In genomic region chr20:38963745-38964144, GRCh38 we compare ENCODE assay signal across 23 cellular contexts. TPM values are rescaled to one million over a fixed set of nuclear protein-coding genes. Genes with fewer than 3 reads are reported as not detected.
A peak's percentile ranks its signal among the peaks of the same experiment; 100 is the strongest.
DNase-seq lines count a peak whose midpoint lies in the region; ATAC-seq, FAIRE-seq and TF ChIP-seq lines count a peak whose summit lies in the region.
"Had no signal": no experiment of that assay in that cellular context is flagged by ENCODE, and none has a peak within 500 bp of the region (broad histone marks: within the 10 kb centered on the region; RNA-seq: fewer than 3 reads in every experiment).

No MANE protein-coding gene starts in this region.

- peaks cover 6% of the 10 kb centered on the region for H3K27me3 Mint-ChIP-seq in GM23338 (ENCODE audit: insufficient read depth, low read depth, poor library complexity)
- H3K27me3 Mint-ChIP-seq: activated CD4-positive, alpha-beta T cell treated with anti-CD3 and anti-CD28 coated beads, Interleukin-2, amount 10 ng/mL, durations not matched to agents 7 days and 5 days; activated CD8-positive, alpha-beta memory T cell treated with anti-CD3 and anti-CD28 coated beads, Interleukin-2, amount 10 ng/mL, durations not matched to agents 7 days and 5 days; CD4-positive, alpha-beta memory T cell had no signal

- H4K20me1 ChIP-seq in GM23338 (replicated peaks; ENCODE audit: insufficient read depth) (peaks cover 3% of the 10 kb centered on the region; the same call in 1 of the 2 replicates), SU-DHL-6 (ENCODE audit: low read depth, low read length) (no peaks in the 10 kb centered on the region)

- TF ChIP-seq EP300 in A549 (IDR thresholded peaks at IDR 0.05) (no peak), esophagus muscularis mucosa (IDR thresholded peaks at IDR 0.05) (no peak)

- no peak overlapping the region for H3K23ac ChIP-seq in trophoblast cell (ENCODE audit: low read length)

- H2AFZ ChIP-seq in GM23338 (no peak overlapping the region), SU-DHL-6 (ENCODE audit: low read depth, low read length, severe bottlenecking) (no peak overlapping the region), trophoblast cell (ENCODE audit: insufficient read depth, low read length, poor library complexity) (no peak overlapping the region)

- no peaks in the 10 kb centered on the region for H3K36me3 ChIP-seq in GM23338 (ENCODE audit: insufficient read depth)
- no peaks in the 10 kb centered on the region for H3K36me3 ChIP-seq in SU-DHL-6 (ENCODE audit: low read length)
- peaks cover 0 to 11% (median 0%) of the 10 kb centered on the region in 4 donors for H3K36me3 ChIP-seq in esophagus muscularis mucosa
- peaks cover 0 to 2% of the 10 kb centered on the region in 2 experiments for H3K36me3 ChIP-seq in trophoblast cell (ENCODE audit: control insufficient read depth in 1 of 2, insufficient read depth in 2 of 2, low read length in 2 of 2)
- no peaks in the 10 kb centered on the region for H3K36me3 ChIP-seq in testis (ENCODE audit: low read depth, missing control alignments)
- H3K36me3 ChIP-seq: breast epithelium, colonic mucosa, pancreas, right atrium auricular region had no signal

- H3K14ac ChIP-seq in trophoblast cell (ENCODE audit: low read length), result no peak overlapping the region

- H3K4me3 Mint-ChIP-seq in GM23338, result no peak overlapping the region

- H3K27me3 ChIP-seq in GM23338 (ENCODE audit: insufficient read depth) (no peaks in the 10 kb centered on the region), SU-DHL-6 (ENCODE audit: low read length) (no peaks in the 10 kb centered on the region), esophagus muscularis mucosa (peaks cover 0 to 2% (median 0%) of the 10 kb centered on the region in 4 donors), trophoblast cell (ENCODE audit: insufficient read depth, low read length) (no peaks in the 10 kb centered on the region), testis (no peaks in the 10 kb centered on the region)
- H3K27me3 ChIP-seq: breast epithelium, colonic mucosa, pancreas, right atrium auricular region had no signal

- H3K4me1 Mint-ChIP-seq in GM23338, result peaks cover 14% of the 10 kb centered on the region

- peaks cover 9% of the 10 kb centered on the region for H3K79me1 ChIP-seq in trophoblast cell (ENCODE audit: low read length)

- TF ChIP-seq CTCF in A549 (IDR thresholded peaks at IDR 0.05) (no peak), GM23338 (conservative IDR thresholded peaks at IDR 0.05; ENCODE audit: low read depth in 2 of 2) (no peak), SU-DHL-6 (IDR thresholded peaks at IDR 0.05; ENCODE audit: insufficient read depth, low read length, poor library complexity, severe bottlenecking) (no peak), esophagus muscularis mucosa (IDR thresholded peaks at IDR 0.05) (no peak), testis (IDR thresholded peaks at IDR 0.05) (no peak)

- H3K27ac Mint-ChIP-seq in GM23338, result no peak overlapping the region

- H3K4me3 ChIP-seq in A549 (no peak overlapping the region), GM23338 (0 out of 2 replicates have a peak overlapping the region, but pooled peaks have one; percentile 67), SU-DHL-6 (ENCODE audit: insufficient read depth, low read length, poor library complexity, severe bottlenecking) (no peak overlapping the region), esophagus muscularis mucosa (no peak overlapping the region), trophoblast cell (ENCODE audit: low read depth, low read length) (no peak overlapping the region), testis (no peak overlapping the region)

- H3K9me2 ChIP-seq in GM23338 (ENCODE audit: insufficient read depth) (no peaks in the 10 kb centered on the region), SU-DHL-6 (replicated peaks; ENCODE audit: insufficient read depth, low read length) (no peaks in the 10 kb centered on the region)

- no peaks in the 10 kb centered on the region; the same call in 2 of the 3 replicates for H3K9me3 Mint-ChIP-seq in GM23338
- H3K9me3 Mint-ChIP-seq: activated CD4-positive, alpha-beta T cell treated with anti-CD3 and anti-CD28 coated beads, Interleukin-2, amount 10 ng/mL, durations not matched to agents 7 days and 5 days; CD4-positive, alpha-beta memory T cell had no signal

- H3K9me3 ChIP-seq in A549 (no peaks in the 10 kb centered on the region), SU-DHL-6 (ENCODE audit: insufficient read depth, low read length) (no peaks in the 10 kb centered on the region), esophagus muscularis mucosa (no peaks in the 10 kb centered on the region), trophoblast cell (ENCODE audit: insufficient read depth, low read depth, low read length) (no peaks in the 10 kb centered on the region), testis (no peaks in the 10 kb centered on the region)
- H3K9me3 ChIP-seq: breast epithelium, colonic mucosa, pancreas, right atrium auricular region had no signal

- H3K79me2 ChIP-seq in GM23338 (replicated peaks; ENCODE audit: insufficient read depth) (peaks cover 60% of the 10 kb centered on the region), SU-DHL-6 (ENCODE audit: insufficient read depth, low read length) (peaks cover 60% of the 10 kb centered on the region), trophoblast cell (ENCODE audit: control insufficient read depth, insufficient read depth, low read length, poor library complexity) (peaks cover 6% of the 10 kb centered on the region)

- H3K18ac ChIP-seq in trophoblast cell (ENCODE audit: low read length), result no peak overlapping the region

- no peak for FAIRE-seq in A549 (lab: Jason Lieb, UNC)
- FAIRE-seq: GM12891, pancreas had no signal

- ATAC-seq in A549 (no peak), GM23338 (no peak)
- ATAC-seq: activated CD8-positive, alpha-beta memory T cell treated with anti-CD3 and anti-CD28 coated beads, Interleukin-2, amount 10 ng/mL, durations not matched to agents 7 days and 5 days; pancreas had no signal

- no peak for TF ChIP-seq RAD21 in A549 (conservative IDR thresholded peaks at IDR 0.05 in 1 of 2, IDR thresholded peaks at IDR 0.05 in 1 of 2)

- H3K27ac ChIP-seq in A549 (no peak overlapping the region), GM23338 (ENCODE audit: low read depth) (no peak overlapping the region), SU-DHL-6 (ENCODE audit: low read depth, low read length) (no peak overlapping the region), esophagus muscularis mucosa (replicated peaks in 1 of 4) (peak overlapping the region in 3 of 4 donors; percentile 87 to 98 (median 98)), trophoblast cell (ENCODE audit: low read depth, low read length) (no peak overlapping the region), testis (no peak overlapping the region)
- H3K27ac ChIP-seq: breast epithelium, colonic mucosa, pancreas, right atrium auricular region had no signal

- intact Hi-C loops in esophagus muscularis mucosa (cut with DNase I) (loop anchor here (2.0 kb wide), 1 partner anchor 79 kb away; no protein-coding TSS in a partner anchor), testis (cut with DNase I; ENCODE audit: low total_unique reads) (no loop called here)

- no peak overlapping the region for H4K8ac ChIP-seq in trophoblast cell (ENCODE audit: low read depth, low read length)

- H3F3A ChIP-seq in GM23338 (replicated peaks; ENCODE audit: low read depth), result no peaks in the 10 kb centered on the region
- H3F3A ChIP-seq in SU-DHL-6 (ENCODE audit: insufficient read depth), result peaks cover 7% of the 10 kb centered on the region; the same call in 1 of the 2 replicates

- no peak overlapping the region for H3K4ac ChIP-seq in trophoblast cell (ENCODE audit: low read depth, low read length)

- H3K9ac ChIP-seq in SU-DHL-6 (ENCODE audit: low read length), result peak overlapping the region; percentile 92; the same call in 1 of the 2 replicates
- H3K9ac ChIP-seq in trophoblast cell (ENCODE audit: low read length), result no peak overlapping the region

- no peak overlapping the region for H2AK5ac ChIP-seq in trophoblast cell (ENCODE audit: low read length)

- POLR2A ChIA-PET in A549 (lab: Yijun Ruan, JAX), result interaction anchor here (1.6 kb wide), 1 partner anchor 31 kb away, joined by 3 read pairs; no protein-coding TSS in a partner anchor

- H3K36me3 Mint-ChIP-seq in GM23338 (ENCODE audit: low read depth), result peaks cover 4% of the 10 kb centered on the region; the same call in 2 of the 3 replicates

- no peak for TF ChIP-seq POLR2A in A549 (IDR thresholded peaks at IDR 0.05; ENCODE audit: low read length)
- no peak for TF ChIP-seq POLR2A in esophagus muscularis mucosa (IDR thresholded peaks at IDR 0.05; ENCODE audit: low read depth)
- no peak for TF ChIP-seq POLR2A in testis (IDR thresholded peaks at IDR 0.05)

- H3K4me2 ChIP-seq in A549 (peak overlapping the region; percentile 98), GM23338 (peak overlapping the region; percentile 82; the same call in 1 of the 2 replicates), SU-DHL-6 (ENCODE audit: low read depth, low read length, poor library complexity, severe bottlenecking) (peak overlapping the region; percentile 77), trophoblast cell (ENCODE audit: low read length) (no peak overlapping the region)

- H4K91ac ChIP-seq in trophoblast cell (ENCODE audit: low read depth, low read length), result no peak overlapping the region

- H2BK5ac ChIP-seq in trophoblast cell (ENCODE audit: low read depth, low read length, poor library complexity), result no peak overlapping the region

- DNase-seq in A549 (ENCODE audit: low read depth in 1 of 2, low spot score in 1 of 2) (no peak), GM23338 (ENCODE audit: low spot score) (no peak), esophagus muscularis mucosa (ENCODE audit: extremely low spot score) (no peak), trophoblast cell (no peak), testis (no peak), COR-L47 (lab: John Stamatoyannopoulos, UW) (no peak)
- DNase-seq in stimulated activated CD4-positive, alpha-beta T cell treated with anti-CD3 and anti-CD28 coated beads, Interleukin-12 subunit alpha, Interleukin-12 subunit beta, amount 100 ng/mL, for 4 hours, result no peak
- DNase-seq: activated CD4-positive, alpha-beta T cell treated with anti-CD3 and anti-CD28 coated beads, Interleukin-2, amount 10 ng/mL, durations not matched to agents 7 days and 5 days; activated CD8-positive, alpha-beta memory T cell treated with anti-CD3 and anti-CD28 coated beads, Interleukin-2, amount 10 ng/mL, durations not matched to agents 7 days and 5 days; activated effector memory CD4-positive, alpha-beta T cell treated with anti-CD3 and anti-CD28 coated beads, Interleukin-2, amount 50 U/mL, for 16 hours; CD4-positive, alpha-beta memory T cell; colonic mucosa; DMS53; kidney glomerular epithelial cell; NCI-H1092; NCI-H2081; NCI-H82; pancreas; SHP77 treated with DMSO at 0.1 percent for 48 hours had no signal

- no peak overlapping the region for H2BK120ac ChIP-seq in trophoblast cell (ENCODE audit: insufficient read depth, low read length, poor library complexity)

- no peak overlapping the region for H2BK12ac ChIP-seq in trophoblast cell (ENCODE audit: low read length)

- H3K4me1 ChIP-seq in A549, result peaks cover 15% of the 10 kb centered on the region; the same call in 2 of the 3 replicates
- H3K4me1 ChIP-seq in GM23338 (ENCODE audit: insufficient read depth), result peaks cover 10% of the 10 kb centered on the region
- peaks cover 15 to 53% (median 48%) of the 10 kb centered on the region in 4 donors for H3K4me1 ChIP-seq in esophagus muscularis mucosa
- H3K4me1 ChIP-seq in trophoblast cell (ENCODE audit: control insufficient read depth in 1 of 2, insufficient read depth in 2 of 2, low read length in 2 of 2), result peaks cover 3 to 4% of the 10 kb centered on the region in 2 experiments
- no peaks in the 10 kb centered on the region for H3K4me1 ChIP-seq in testis

- CTCF ChIA-PET in A549 (lab: Yijun Ruan, JAX), result interaction anchor here (0.9 to 5.5 kb wide), 2 partner anchors 9 to 85 kb away, joined by 3 to 26 read pairs; no protein-coding TSS in a partner anchor

- no peak overlapping the region for H4K12ac ChIP-seq in trophoblast cell (ENCODE audit: low read depth, low read length)

RNA-seq across cellular contexts. Expression of gene DHX35, which starts 1.6 kb away (rescaled TPM):
- polyA plus RNA-seq in A549 (2011; rRNA removed) (13.8 and 14.4 TPM in 2 replicates), A549 (2017; fragmentation: RNase III; extraction: RNeasy Plus Mini Kit Qiagen cat#74134 plus additional on column Dnase treatment) (7.7 to 8.1 TPM (median 7.8 TPM) in 3 replicates), GM23338 (2016; fragmentation: Nextera tagmentation; extraction: Ambion mirVana) (8.3 TPM in 2 replicates), testis (ENCODE audit: insufficient read depth, low read depth, low replicate concordance) (15.8 TPM)
- 10.5 and 10.8 TPM in 2 replicates for polyA plus RNA-seq in A549 (2012; cell fraction: cytosol; rRNA removed)
- polyA plus RNA-seq in A549 (2012; cell fraction: nucleus; rRNA removed), result 19.9 and 26.7 TPM in 2 replicates
- 15.3 and 15.9 TPM in 2 replicates for polyA minus RNA-seq in A549 (2011; rRNA and poly(A)+ RNA removed)
- 20.1 and 25.9 TPM in 2 replicates for total RNA-seq in GM23338 (2014; rRNA removed; shearing (Covaris generic))
- total RNA-seq in esophagus muscularis mucosa (10 to 100 TPM; 19.7 to 31.7 (median 24.5) TPM), testis (10 to 100 TPM; 26.0 to 31.2 TPM)
- polyA plus RNA-seq in trophoblast cell (2013), result 4.1 and 5.0 TPM in 2 replicates

RNA-seq across cellular contexts. Expression of gene FAM83D, which starts 37.5 kb away (rescaled TPM):
- 53.5 and 57.1 TPM in 2 replicates for polyA plus RNA-seq in A549 (2011; rRNA removed)
- 71.4 and 81.1 TPM in 2 replicates for polyA plus RNA-seq in A549 (2012; cell fraction: cytosol; rRNA removed)
- polyA plus RNA-seq in A549 (2012; cell fraction: nucleus; rRNA removed), result 79.7 and 80.4 TPM in 2 replicates
- 53.4 to 59.5 TPM (median 58.3 TPM) in 3 replicates for polyA plus RNA-seq in A549 (2017; fragmentation: RNase III; extraction: RNeasy Plus Mini Kit Qiagen cat#74134 plus additional on column Dnase treatment)
- polyA minus RNA-seq in A549 (2011; rRNA and poly(A)+ RNA removed), result 36.8 and 39.8 TPM in 2 replicates
- total RNA-seq in GM23338 (2014; rRNA removed; shearing (Covaris generic)), result 81.6 and 91.3 TPM in 2 replicates
- polyA plus RNA-seq in GM23338 (2016; fragmentation: Nextera tagmentation; extraction: Ambion mirVana), result 31.1 and 33.3 TPM in 2 replicates
- total RNA-seq in esophagus muscularis mucosa, result 100 to 1,000 TPM in 3 of 4 donors, 10 to 100 TPM in 1; 93.9 to 311 (median 211) TPM
- 63.6 and 64.0 TPM in 2 replicates for polyA plus RNA-seq in trophoblast cell (2013)
- 10 to 100 TPM; 13.1 to 13.7 TPM for total RNA-seq in testis
- polyA plus RNA-seq in testis (ENCODE audit: insufficient read depth, low read depth, low replicate concordance), result 10.1 TPM

Comparison
In these comparisons a context has a peak if more than half of its experiments do, and no peak if none do; other contexts are left out.
1. H3K27ac ChIP-seq: peak in esophagus muscularis mucosa (3 of 4); none in A549 (0 of 2), GM23338 (single experiment), SU-DHL-6 (single experiment), trophoblast cell (single experiment) and testis (0 of 2).